In the genomic region with DNA sequence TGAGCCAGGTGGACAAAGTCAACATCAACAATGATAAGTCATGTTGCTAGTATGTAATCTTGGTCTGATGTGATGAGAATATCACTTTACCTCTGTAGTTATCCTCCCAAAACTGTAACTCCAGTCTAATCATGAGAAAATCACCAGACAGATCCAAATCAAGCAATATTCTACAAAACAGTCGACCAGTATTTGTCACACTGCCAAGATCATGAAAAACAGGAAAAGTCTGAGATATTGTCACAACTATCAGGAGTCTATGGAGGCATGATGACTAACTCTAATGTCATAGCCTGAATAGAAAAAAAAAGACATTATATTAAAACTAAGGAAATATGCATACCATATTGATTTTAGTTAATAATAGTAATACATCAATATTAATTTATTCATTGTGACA, we compare ENCODE assay signal across 21 cellular contexts.
DNase-seq lines count a peak whose midpoint lies in the region; ATAC-seq, FAIRE-seq and TF ChIP-seq lines count a peak whose summit lies in the region.
"Had no signal": no experiment of that assay in that cellular context is flagged by ENCODE, and none has a peak within 500 bp of the region (broad histone marks: within the 10 kb centered on the region; RNA-seq: fewer than 3 reads in every experiment).

No MANE protein-coding gene starts in this region.

- H3K27me3 ChIP-seq in A673 (replicated peaks; ENCODE audit: insufficient read depth, low read depth, low read length, poor library complexity) (no peaks in the 10 kb centered on the region), bronchial epithelial cell (ENCODE audit: control insufficient read depth, insufficient read depth, low read length) (no peaks in the 10 kb centered on the region)
- H3K27me3 ChIP-seq: BLaER1 treated with 17β-estradiol and CSF1 and Interleukin-3, amounts not matched to agents 10 nM and 100 nM; body of pancreas; upper lobe of left lung had no signal

- no peaks in the 10 kb centered on the region for H3K4me1 ChIP-seq in A673 (ENCODE audit: insufficient read depth, low read length, poor library complexity, severe bottlenecking)

- intact Hi-C loops in A673 (cut with micrococcal nuclease; ENCODE audit: unreplicated experiment): no loop called here

- POLR2A ChIA-PET in A673 (lab: Charles Lee; ENCODE audit: low non-redundant PET) (no interaction called here), HEK293T (lab: Yijun Ruan, JAX) (no interaction called here)

- no peak for ATAC-seq in GM21737 (IDR thresholded peaks at IDR 0.05; ENCODE audit: unreplicated experiment)
- ATAC-seq: activated naive CD8-positive, alpha-beta T cell treated with anti-CD3 and anti-CD28 coated beads, Interleukin-2, amount 50 U/mL, for 24 hours; body of pancreas had no signal

- H3K27ac ChIP-seq in A673 (ENCODE audit: low read depth, low read length, poor library complexity, severe bottlenecking): no peak overlapping the region
- H3K27ac ChIP-seq: BLaER1 treated with 17β-estradiol and CSF1 and Interleukin-3, amounts not matched to agents 10 nM and 100 nM; body of pancreas; upper lobe of left lung had no signal

- no peak for TF ChIP-seq CTCF in A673 (conservative IDR thresholded peaks at IDR 0.05; ENCODE audit: low read depth, low read length)
- TF ChIP-seq CTCF in bronchial epithelial cell (IDR thresholded peaks at IDR 0.05; ENCODE audit: insufficient read depth, low read length, severe bottlenecking): no peak

- H3K9me3 ChIP-seq in A673 (ENCODE audit: low read depth, low read length, poor library complexity, severe bottlenecking): no peaks in the 10 kb centered on the region
- H3K9me3 ChIP-seq: BLaER1 treated with 17β-estradiol and CSF1 and Interleukin-3, amounts not matched to agents 10 nM and 100 nM; body of pancreas; upper lobe of left lung had no signal

- BruUV-seq in A673 (replicated peaks; lab: Mats Ljungman, UMichigan): no TSS peak

- CTCF ChIA-PET in A673 (lab: Charles Lee): no interaction called here
- CTCF ChIA-PET in HEK293T (lab: Yijun Ruan, JAX): no interaction called here

- peak; percentile 77 for FAIRE-seq in bronchial epithelial cell (lab: Jason Lieb, UNC)
- FAIRE-seq: RCC 7860 had no signal

- H3K4me3 ChIP-seq in A673 (ENCODE audit: low read depth, low read length, poor library complexity, severe bottlenecking): no peak overlapping the region
- no peak overlapping the region for H3K4me3 ChIP-seq in bronchial epithelial cell (ENCODE audit: low read depth, low read length)
- H3K4me3 ChIP-seq: BLaER1 treated with 17β-estradiol and CSF1 and Interleukin-3, amounts not matched to agents 10 nM and 100 nM; body of pancreas; upper lobe of left lung had no signal

- DNase-seq in A673 (ENCODE audit: low spot score) (peak; percentile 3), HT1080 (ENCODE audit: low read depth) (peak; percentile 65), bronchial epithelial cell (ENCODE audit: low read depth) (peak; percentile 70), glomerular endothelial cell (ENCODE audit: extremely low read depth, low read depth, low spot score) (peak; percentile 91), Kasumi-1 (lab: John Stamatoyannopoulos, UW) (no peak), cerebellum (ENCODE audit: low spot score) (no peak), HEK293T (ENCODE audit: extremely low spot score) (no peak)
- DNase-seq: activated CD4-positive, alpha-beta T cell treated with anti-CD3 and anti-CD28 coated beads for 4 hours; activated gamma-delta T cell treated with Interleukin-2 at 50 U/mL for 16 hours; activated naive CD8-positive, alpha-beta T cell treated with anti-CD3 and anti-CD28 coated beads, Interleukin-2, amount 50 U/mL, for 24 hours; activated T-cell treated with anti-CD3 and anti-CD28 coated beads, Interleukin-2, amount 50 U/mL, for 24 hours; body of pancreas; cortex of kidney; KBM-7; MV-4-11; NCI-H2171 treated with DMSO at 0.1 percent for 48 hours; NCI-H524 treated with DMSO at 0.1 percent for 48 hours; upper lobe of left lung had no signal

- H3K36me3 ChIP-seq in A673 (ENCODE audit: insufficient read depth, low read length, poor library complexity, severe bottlenecking): no peaks in the 10 kb centered on the region
- H3K36me3 ChIP-seq in bronchial epithelial cell (ENCODE audit: control insufficient read depth, insufficient read depth, low read length): no peaks in the 10 kb centered on the region
- H3K36me3 ChIP-seq: BLaER1 treated with 17β-estradiol and CSF1 and Interleukin-3, amounts not matched to agents 10 nM and 100 nM; upper lobe of left lung had no signal

TF ChIP-seq in HEK293T, 16 proteins besides CTCF, POLR2A, EP300 and RAD21:
- TF ChIP-seq SP1 (IDR thresholded peaks at IDR 0.05): no peak
- no peak for TF ChIP-seq FOXM1 (IDR thresholded peaks at IDR 0.05; ENCODE audit: borderline replicate concordance)
- TF ChIP-seq FOXK2 (IDR thresholded peaks at IDR 0.05): no peak
- no peak for TF ChIP-seq ARNT (IDR thresholded peaks at IDR 0.05)
- TF ChIP-seq HDGF (IDR thresholded peaks at IDR 0.05; ENCODE audit: borderline replicate concordance): no peak

Comparison
In these comparisons a context has a peak if more than half of its experiments do, and no peak if none do; other contexts are left out.
1. DNase-seq: peak in A673 (single experiment), HT1080 (single experiment), bronchial epithelial cell (single experiment) and glomerular endothelial cell (single experiment); none in Kasumi-1 (0 of 2), cerebellum (single experiment) and HEK293T (single experiment).